9 cellular contexts compared by ENCODE assay signal in the genomic region with DNA sequence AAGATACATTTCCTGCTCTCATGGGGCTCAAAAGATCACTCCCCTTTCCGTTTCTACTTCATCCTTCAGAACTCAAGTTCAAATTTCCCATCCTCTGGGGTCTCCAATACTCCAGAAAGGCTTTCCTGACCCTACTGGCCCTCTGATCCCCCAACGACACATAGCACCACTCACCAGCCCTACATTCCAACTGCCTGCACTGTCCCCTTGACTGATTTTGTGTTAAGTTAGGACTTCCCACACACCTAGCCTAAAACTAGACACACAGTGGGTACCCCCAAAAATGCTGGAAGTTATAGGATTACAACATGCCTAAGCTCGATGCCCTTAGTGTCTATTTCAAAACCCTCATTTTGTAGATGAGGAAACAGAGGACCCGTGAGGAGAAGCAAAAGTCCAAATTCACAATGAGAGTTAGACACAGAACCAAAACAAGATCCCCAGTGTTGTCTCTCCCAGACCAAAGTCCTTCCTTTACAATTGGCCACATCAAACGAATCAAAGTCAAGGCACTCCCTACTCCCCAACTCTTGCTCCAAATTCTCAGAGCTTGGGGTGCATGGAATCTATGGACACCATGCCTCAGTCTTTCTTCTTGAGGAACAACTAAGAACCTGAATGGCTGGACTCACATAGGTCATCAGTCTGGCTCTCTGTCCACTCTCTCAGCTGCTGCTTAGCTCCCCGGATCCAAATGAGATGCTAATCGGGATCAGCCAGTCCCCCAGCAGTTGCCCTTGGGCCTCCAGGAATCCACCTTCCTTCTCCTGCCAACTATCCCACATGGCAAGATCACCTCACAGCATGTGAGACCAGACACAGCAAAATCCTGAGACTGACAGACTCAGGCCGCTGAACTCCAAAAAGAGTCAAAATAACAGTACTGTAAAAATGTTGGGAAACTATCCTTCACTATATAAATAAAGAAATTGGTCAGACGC. TPM values are rescaled to one million over a fixed set of nuclear protein-coding genes. Genes with fewer than 3 reads are reported as not detected.
DNase-seq lines count a peak whose midpoint lies in the region; ATAC-seq and TF ChIP-seq lines count a peak whose summit lies in the region.
"Had no signal": no experiment of that assay in that cellular context is flagged by ENCODE, and none has a peak within 500 bp of the region (broad histone marks: within the 10 kb centered on the region; RNA-seq: fewer than 3 reads in every experiment).

No MANE protein-coding gene starts in this region.

- H3K27ac Mint-ChIP-seq in central memory CD8-positive, alpha-beta T cell (ENCODE audit: low read depth) = no peak overlapping the region
- H3K27ac Mint-ChIP-seq in neural progenitor cell = no peak overlapping the region

- intact Hi-C loops in heart right ventricle (cut with DNase I) = loop anchor here in 5 of 10 donors (5.0 to 10.0 kb wide), 8 partner anchors 140 to 458 kb away; partner anchors contain the start of genes ANAPC15 (in 1 of the 5), LAMTOR1 (in 1 of the 5) and TOMT (in 1 of the 5)

- H3F3A ChIP-seq in DOHH2 (ENCODE audit: control insufficient read depth, insufficient read depth) = no peaks in the 10 kb centered on the region
- no peaks in the 10 kb centered on the region for H3F3A ChIP-seq in OCI-LY1 (ENCODE audit: insufficient read depth, low read length)
- H3F3A ChIP-seq in neural progenitor cell (ENCODE audit: low read depth) = no peaks in the 10 kb centered on the region

- TF ChIP-seq CTCF in DOHH2 (IDR thresholded peaks at IDR 0.05; ENCODE audit: low read depth, low read length, poor library complexity, severe bottlenecking) = no peak
- no peak for TF ChIP-seq CTCF in OCI-LY1 (IDR thresholded peaks at IDR 0.05; ENCODE audit: low read length)
- TF ChIP-seq CTCF in neural progenitor cell (IDR thresholded peaks at IDR 0.05) = no peak
- no peak for TF ChIP-seq CTCF in Peyer's patch (IDR thresholded peaks at IDR 0.05)
- no peak for TF ChIP-seq CTCF in heart right ventricle (IDR thresholded peaks at IDR 0.05)

- no peak for DNase-seq in central memory CD8-positive, alpha-beta T cell (ENCODE audit: low spot score in 2 of 2)
- no peak for DNase-seq in neural progenitor cell (ENCODE audit: low spot score)
- no peak for DNase-seq in Peyer's patch
- DNase-seq in heart right ventricle = no peak
- no peak for DNase-seq in SKM-1 treated with dmso at 0.1 percent for 144 hours (lab: John Stamatoyannopoulos, UW; ENCODE audit: unreplicated experiment)
- DNase-seq: DMS53 had no signal

- H3K9me3 Mint-ChIP-seq in central memory CD8-positive, alpha-beta T cell = no peaks in the 10 kb centered on the region
- H3K9me3 Mint-ChIP-seq in neural progenitor cell = no peaks in the 10 kb centered on the region

- peaks cover 39% of the 10 kb centered on the region for H3K4me1 Mint-ChIP-seq in central memory CD8-positive, alpha-beta T cell
- peaks cover 21% of the 10 kb centered on the region for H3K4me1 Mint-ChIP-seq in neural progenitor cell

- peaks cover 3% of the 10 kb centered on the region; the same call in 1 of the 2 replicates for H4K20me1 ChIP-seq in DOHH2 (ENCODE audit: control insufficient read depth, insufficient read depth, low read depth, low read length)
- no peaks in the 10 kb centered on the region for H4K20me1 ChIP-seq in OCI-LY1 (ENCODE audit: insufficient read depth, low read length)
- no peaks in the 10 kb centered on the region for H4K20me1 ChIP-seq in neural progenitor cell (ENCODE audit: low read depth)

- H3K4me3 ChIP-seq in DOHH2 (ENCODE audit: low read length) (no peak overlapping the region), OCI-LY1 (ENCODE audit: low read depth, low read length, poor library complexity, severe bottlenecking) (peak overlapping the region; percentile 5), neural progenitor cell (no peak overlapping the region), Peyer's patch (no peak overlapping the region), heart right ventricle (peak overlapping the region in 1 of 10 donors; percentile 91)

- H3K36me3 ChIP-seq in DOHH2 (ENCODE audit: control insufficient read depth, low read length) = peaks cover 6% of the 10 kb centered on the region; the same call in 1 of the 2 replicates
- H3K36me3 ChIP-seq in OCI-LY1 (ENCODE audit: insufficient read depth, low read length) = peaks cover 17% of the 10 kb centered on the region; the same call in 1 of the 2 replicates
- no peaks in the 10 kb centered on the region for H3K36me3 ChIP-seq in neural progenitor cell
- H3K36me3 ChIP-seq in Peyer's patch = no peaks in the 10 kb centered on the region
- H3K36me3 ChIP-seq in heart right ventricle = peaks cover 0 to 28% (median 5%) of the 10 kb centered on the region in 9 donors

- H3K79me2 ChIP-seq in DOHH2 (ENCODE audit: control insufficient read depth, low read length) (peaks cover 6% of the 10 kb centered on the region; the same call in 1 of the 2 replicates), OCI-LY1 (ENCODE audit: insufficient read depth, low read length) (no peaks in the 10 kb centered on the region), neural progenitor cell (ENCODE audit: low read depth) (no peaks in the 10 kb centered on the region)

- 66 to 71% methylated on average over 9 of the region's 9 CpGs for WGBS in heart right ventricle, 2 donors

- H3K4me2 ChIP-seq in DOHH2 (ENCODE audit: low read length) = 0 out of 2 replicates have a peak overlapping the region, but pooled peaks have one; percentile 4
- peak overlapping the region; percentile 37 for H3K4me2 ChIP-seq in OCI-LY1 (ENCODE audit: low read length)
- no peak overlapping the region for H3K4me2 ChIP-seq in neural progenitor cell

- H3K27ac ChIP-seq in DOHH2 (ENCODE audit: low read depth, low read length) (no peak overlapping the region), OCI-LY1 (ENCODE audit: low read depth, low read length, poor library complexity, severe bottlenecking) (no peak overlapping the region), neural progenitor cell (no peak overlapping the region), Peyer's patch (no peak overlapping the region), heart right ventricle (peak overlapping the region in 1 of 10 donors; percentile 32)

- H3K9me3 ChIP-seq in DOHH2 (ENCODE audit: control insufficient read depth, insufficient read depth, low read length) (no peaks in the 10 kb centered on the region), OCI-LY1 (ENCODE audit: low read length) (no peaks in the 10 kb centered on the region), neural progenitor cell (ENCODE audit: low read depth) (no peaks in the 10 kb centered on the region), Peyer's patch (no peaks in the 10 kb centered on the region), heart right ventricle (no peaks in the 10 kb centered on the region)

- H3K27me3 ChIP-seq in DOHH2 (ENCODE audit: control insufficient read depth, low read length) = no peaks in the 10 kb centered on the region
- no peaks in the 10 kb centered on the region for H3K27me3 ChIP-seq in OCI-LY1 (ENCODE audit: insufficient read depth, low read length)
- no peaks in the 10 kb centered on the region for H3K27me3 ChIP-seq in neural progenitor cell
- H3K27me3 ChIP-seq in Peyer's patch = no peaks in the 10 kb centered on the region
- no peaks in the 10 kb centered on the region for H3K27me3 ChIP-seq in heart right ventricle

- H3K4me1 ChIP-seq in DOHH2 (ENCODE audit: control insufficient read depth, low read length) (peaks cover 32% of the 10 kb centered on the region), OCI-LY1 (ENCODE audit: insufficient read depth, low read length, severe bottlenecking) (peaks cover 31% of the 10 kb centered on the region), neural progenitor cell (no peaks in the 10 kb centered on the region), Peyer's patch (peaks cover 0 to 12% (median 0%) of the 10 kb centered on the region in 4 donors), heart right ventricle (peaks cover 0 to 50% (median 21%) of the 10 kb centered on the region in 9 donors)

- no peak for TF ChIP-seq POLR2A in Peyer's patch (IDR thresholded peaks at IDR 0.05)

- peaks cover 14% of the 10 kb centered on the region for H3K36me3 Mint-ChIP-seq in central memory CD8-positive, alpha-beta T cell (ENCODE audit: insufficient read depth)
- H3K36me3 Mint-ChIP-seq in neural progenitor cell = no peaks in the 10 kb centered on the region

- H3K27me3 Mint-ChIP-seq in central memory CD8-positive, alpha-beta T cell = no peaks in the 10 kb centered on the region
- H3K27me3 Mint-ChIP-seq in neural progenitor cell (ENCODE audit: insufficient read depth, low read depth) = no peaks in the 10 kb centered on the region

- H3K9me2 ChIP-seq in DOHH2 (replicated peaks; ENCODE audit: control insufficient read depth, low read length) (no peaks in the 10 kb centered on the region), OCI-LY1 (ENCODE audit: low read depth, low read length) (no peaks in the 10 kb centered on the region)

- H3K9ac ChIP-seq in OCI-LY1 (ENCODE audit: low read length) (no peak overlapping the region), neural progenitor cell (no peak overlapping the region)

- no peak for ATAC-seq in central memory CD8-positive, alpha-beta T cell (replicated peaks; ENCODE audit: extremely low read depth, poor library complexity, severe bottlenecking)
- ATAC-seq in heart right ventricle = no peak
- ATAC-seq: Panc1 had no signal

- peak overlapping the region; percentile 88 for H3K4me3 Mint-ChIP-seq in central memory CD8-positive, alpha-beta T cell
- H3K4me3 Mint-ChIP-seq in neural progenitor cell = peak overlapping the region; percentile 65

- H2AFZ ChIP-seq in OCI-LY1 (ENCODE audit: low read length) = no peak overlapping the region
- H2AFZ ChIP-seq in neural progenitor cell (replicated peaks) = no peak overlapping the region

RNA-seq across cellular contexts. Expression of gene CLPB, which starts 1.7 kb away (rescaled TPM):
- 22.5 and 27.5 TPM in 2 replicates for total RNA-seq in neural progenitor cell (ENCODE audit: low replicate concordance)
- 10 to 100 TPM; 16.5 to 78.4 (median 20.6) TPM for total RNA-seq in Peyer's patch
- total RNA-seq in heart right ventricle = 10 to 100 TPM; 14.9 to 21.2 (median 17.9) TPM
- 10 to 100 TPM; 13.0 to 13.6 TPM for polyA plus RNA-seq in heart right ventricle
